20 cellular contexts compared by ENCODE assay signal in the genomic region with DNA sequence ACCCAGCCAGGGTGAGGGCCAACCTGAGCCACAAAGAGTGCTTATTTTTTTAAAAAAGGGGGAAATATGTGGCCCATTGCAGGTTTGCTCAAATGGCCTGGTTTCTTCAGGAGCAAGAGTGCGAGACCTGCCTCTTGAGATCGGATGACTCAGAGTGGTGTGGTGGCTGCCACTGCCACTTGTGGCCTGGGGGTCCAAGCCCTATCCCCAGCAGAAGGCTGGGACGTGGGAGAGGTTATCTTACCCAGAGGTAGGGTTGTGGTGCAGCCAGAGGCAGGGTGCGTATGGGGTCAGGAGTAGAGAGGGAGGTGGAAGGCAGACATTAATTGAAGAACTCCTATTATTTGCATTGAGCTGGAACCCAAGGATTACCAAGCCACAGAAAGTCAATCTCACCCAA.
"Had no signal": no experiment of that assay in that cellular context is flagged by ENCODE, and none has a peak within 500 bp of the region (broad histone marks: within the 10 kb centered on the region; RNA-seq: fewer than 3 reads in every experiment).

No MANE protein-coding gene starts in this region.

- H3K27ac Mint-ChIP-seq: effector memory CD8-positive, alpha-beta T cell; natural killer cell treated with Interleukin-12 subunit alpha and Interleukin-12 subunit beta and Interleukin-15 and Interleukin-18, amount 100 ng/mL, for 72 hours; progenitor cell of endocrine pancreas had no signal

- DNase-seq: cerebellar nuclear complex; cortex of kidney; effector memory CD8-positive, alpha-beta T cell; erythroblast; left cardiac atrium; left ventricle myocardium superior; lower lobe of right lung; naive B cell; right lobe of liver; stimulated activated CD4-positive, alpha-beta T cell treated with anti-CD3 and anti-CD28 coated beads, Interleukin-12 subunit alpha, Interleukin-12 subunit beta, amount 100 ng/mL, for 4 hours; stimulated activated CD4-positive, alpha-beta T cell treated with anti-CD3 and anti-CD28 coated beads, Interleukin-1b, Interleukin-23, amount 100 ng/mL, for 48 hours; stimulated activated CD4-positive, alpha-beta T cell treated with anti-CD3 and anti-CD28 coated beads, Interleukin-4, amount 100 ng/mL, for 1 hour; stimulated activated CD8-positive, alpha-beta memory T cell treated with anti-CD3 and anti-CD28 coated beads, Interleukin-4, amount 100 ng/mL, for 48 hours; stimulated activated naive CD4-positive, alpha-beta T cell; stomach; thyroid gland; trophoblast cell had no signal

- H3K36me3 Mint-ChIP-seq: natural killer cell treated with Interleukin-12 subunit alpha and Interleukin-12 subunit beta and Interleukin-15 and Interleukin-18, amount 100 ng/mL, for 72 hours had no signal

- H3K9me3 Mint-ChIP-seq: effector memory CD8-positive, alpha-beta T cell; natural killer cell treated with Interleukin-12 subunit alpha and Interleukin-12 subunit beta and Interleukin-15 and Interleukin-18, amount 100 ng/mL, for 72 hours had no signal

- H3K4me3 Mint-ChIP-seq: effector memory CD8-positive, alpha-beta T cell; naive B cell; natural killer cell treated with Interleukin-12 subunit alpha and Interleukin-12 subunit beta and Interleukin-15 and Interleukin-18, amount 100 ng/mL, for 72 hours; neural crest cell had no signal

- ATAC-seq: effector memory CD8-positive, alpha-beta T cell; left cardiac atrium; left ventricle myocardium superior; lower lobe of right lung; natural killer cell treated with Interleukin-12 subunit alpha and Interleukin-12 subunit beta and Interleukin-15 and Interleukin-18, amount 100 ng/mL, for 72 hours; right lobe of liver had no signal

- H3K4me1 Mint-ChIP-seq: neural crest cell had no signal
